15 cellular contexts compared by ENCODE assay signal in genomic region chr1:241715956-241716355, GRCh38.
"Had no signal": no experiment of that assay in that cellular context is flagged by ENCODE, and none has a peak within 500 bp of the region (broad histone marks: within the 10 kb centered on the region; RNA-seq: fewer than 3 reads in every experiment).

No MANE protein-coding gene starts in this region.

- H3K27me3 Mint-ChIP-seq: naive thymus-derived CD8-positive, alpha-beta T cell had no signal

- H3K4me3 ChIP-seq: mucosa of descending colon, testis had no signal

- H3K36me3 ChIP-seq: neutrophil had no signal

- H3K36me3 Mint-ChIP-seq: naive thymus-derived CD8-positive, alpha-beta T cell had no signal

- ATAC-seq: mucosa of descending colon; naive thymus-derived CD8-positive, alpha-beta T cell; sciatic nerve had no signal

- H3K9me3 ChIP-seq: mucosa of descending colon, neutrophil, testis had no signal

- H3K4me1 ChIP-seq: testis had no signal

- H3K4me3 Mint-ChIP-seq: naive thymus-derived CD8-positive, alpha-beta T cell; stimulated activated naive CD8-positive, alpha-beta T cell treated with anti-CD3 and anti-CD28 coated beads, Interleukin-15, Interleukin-2, amounts not matched to agents 100 ng/mL and 50 ng/mL, for 24 hours had no signal

- FAIRE-seq: endothelial cell of umbilical vein, islet of Langerhans had no signal

- H3K9me3 Mint-ChIP-seq: naive thymus-derived CD8-positive, alpha-beta T cell; stimulated activated naive CD8-positive, alpha-beta T cell treated with anti-CD3 and anti-CD28 coated beads, Interleukin-15, Interleukin-2, amounts not matched to agents 100 ng/mL and 50 ng/mL, for 24 hours had no signal

- H3K27me3 ChIP-seq: testis had no signal

- DNase-seq: activated CD4-positive, alpha-beta T cell treated with anti-CD3 and anti-CD28 coated beads, Interleukin-2, amount 50 U/mL, for 4 hours; activated CD4-positive, CD25-positive, alpha-beta regulatory T cell treated with anti-CD3 and anti-CD28 coated beads, Interleukin-2, amount 50 U/mL, for 72 hours; activated naive CD4-positive, alpha-beta T cell treated with anti-CD3 and anti-CD28 coated beads, Interleukin-2, amount 50 U/mL, for 16 hours; activated T-cell treated with anti-CD3 and anti-CD28 coated beads, Interleukin-2, amount 50 U/mL, for 1 hour; head of caudate nucleus; mucosa of descending colon; naive thymus-derived CD8-positive, alpha-beta T cell; stimulated activated CD4-positive, alpha-beta T cell treated with anti-CD3 and anti-CD28 coated beads, Interleukin-4, amount 100 ng/mL, for 24 hours; testis had no signal

- H3K27ac ChIP-seq: neutrophil, testis had no signal

- H3K27ac Mint-ChIP-seq: naive thymus-derived CD8-positive, alpha-beta T cell; progenitor cell of endocrine pancreas; stimulated activated naive CD8-positive, alpha-beta T cell treated with anti-CD3 and anti-CD28 coated beads, Interleukin-15, Interleukin-2, amounts not matched to agents 100 ng/mL and 50 ng/mL, for 24 hours had no signal
